ENCODE assay signal across 1 cellular context in the genomic region with DNA sequence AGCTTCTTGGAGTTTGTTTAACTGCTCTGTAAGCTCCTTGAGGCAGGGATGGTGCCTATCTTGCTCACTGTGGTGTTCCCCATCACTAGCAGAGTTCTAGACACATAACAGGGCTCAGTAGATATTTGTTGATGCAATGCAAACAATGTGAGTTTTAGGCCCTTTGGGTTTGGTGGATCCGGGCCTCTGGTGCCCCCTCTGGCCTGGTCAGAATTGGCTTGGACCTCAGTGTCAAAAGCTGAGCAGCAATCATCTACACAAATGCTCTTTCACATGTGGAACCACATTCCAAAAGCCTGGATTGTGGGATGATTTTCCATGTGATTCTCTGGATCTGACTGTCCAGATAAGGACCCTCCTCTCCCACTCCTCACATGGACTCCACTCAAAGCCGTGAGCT.
TF ChIP-seq lines count a peak whose summit lies in the region.

No MANE protein-coding gene starts in this region.

TF ChIP-seq in endothelial cell of umbilical vein, 7 proteins besides CTCF, POLR2A, EP300 and RAD21:
- TF ChIP-seq JUN (IDR thresholded peaks at IDR 0.05; ENCODE audit: borderline replicate concordance, insufficient read depth, insufficient read length, low read depth) (no peak), POLR2AphosphoS5 (IDR thresholded peaks at IDR 0.05; ENCODE audit: insufficient read depth, low read depth, low read length) (no peak), EZH2 (IDR thresholded peaks at IDR 0.05; ENCODE audit: borderline replicate concordance, low read depth, low read length, severe bottlenecking) (no peak), FOS (IDR thresholded peaks at IDR 0.05; ENCODE audit: borderline replicate concordance, insufficient read depth, low read length) (no peak), GATA2 (IDR thresholded peaks at IDR 0.05; ENCODE audit: insufficient read depth, insufficient read length, low read depth, low read length) (no peak), MYC (IDR thresholded peaks at IDR 0.05; ENCODE audit: low read depth, low read length) (no peak)
- TF ChIP-seq, protein P1, sequence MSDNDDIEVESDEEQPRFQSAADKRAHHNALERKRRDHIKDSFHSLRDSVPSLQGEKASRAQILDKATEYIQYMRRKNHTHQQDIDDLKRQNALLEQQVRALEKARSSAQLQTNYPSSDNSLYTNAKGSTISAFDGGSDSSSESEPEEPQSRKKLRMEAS (IDR thresholded peaks at IDR 0.05; ENCODE audit: insufficient read depth, insufficient read length): no peak
